Comparison of ENCODE assay signal across 23 cellular contexts in genomic region chr7:129874722-129875121, GRCh38.
A peak's percentile ranks its signal among the peaks of the same experiment; 100 is the strongest.
DNase-seq lines count a peak whose midpoint lies in the region; ATAC-seq and TF ChIP-seq lines count a peak whose summit lies in the region.
"Had no signal": no experiment of that assay in that cellular context is flagged by ENCODE, and none has a peak within 500 bp of the region (broad histone marks: within the 10 kb centered on the region; RNA-seq: fewer than 3 reads in every experiment).

No MANE protein-coding gene starts in this region.

- ATAC-seq in T-helper 17 cell (no peak), foreskin keratinocyte (no peak), gastrocnemius medialis (no peak), gastroesophageal sphincter (no peak)
- ATAC-seq in activated CD8-positive, alpha-beta T cell treated with anti-CD3 and anti-CD28 coated beads, Interleukin-2, amount 10 ng/mL, durations not matched to agents 7 days and 5 days: no peak
- ATAC-seq: CD8-positive, alpha-beta T cell; Right ventricle myocardium inferior had no signal

- 43 to 85% methylated on average over 2 to 4 of the region's 4 CpGs for WGBS in gastroesophageal sphincter (ENCODE audit: low coverage in 1 of 2), 2 donors

- H3K9me3 ChIP-seq in breast epithelium (no peaks in the 10 kb centered on the region), T-helper 17 cell (ENCODE audit: control insufficient read depth, low read length, poor library complexity, severe bottlenecking) (no peaks in the 10 kb centered on the region), gastrocnemius medialis (no peaks in the 10 kb centered on the region), gastroesophageal sphincter (no peaks in the 10 kb centered on the region)
- H3K9me3 ChIP-seq: SJSA1 had no signal

- no peaks in the 10 kb centered on the region for H3K36me3 ChIP-seq in breast epithelium
- H3K36me3 ChIP-seq in gastrocnemius medialis: peaks cover 0 to 5% of the 10 kb centered on the region in 2 donors
- H3K36me3 ChIP-seq in gastroesophageal sphincter: peaks cover 0 to 8% of the 10 kb centered on the region in 2 donors

- TF ChIP-seq CTCF in MCF 10A (IDR thresholded peaks at IDR 0.05; ENCODE audit: unreplicated experiment) (no peak), breast epithelium (IDR thresholded peaks at IDR 0.05) (no peak), foreskin keratinocyte (conservative IDR thresholded peaks at IDR 0.05) (no peak), gastrocnemius medialis (IDR thresholded peaks at IDR 0.05 in 4 of 5, conservative IDR thresholded peaks at IDR 0.05 in 1 of 5) (no peak), gastroesophageal sphincter (IDR thresholded peaks at IDR 0.05) (no peak)

- DNase-seq in MCF 10A (ENCODE audit: unreplicated experiment) (no peak), breast epithelium (ENCODE audit: low spot score in 2 of 2) (no peak), T-helper 17 cell (no peak), foreskin keratinocyte (no peak), gastrocnemius medialis (no peak), occipital lobe (lab: John Stamatoyannopoulos, UW) (no peak)
- DNase-seq in activated CD8-positive, alpha-beta T cell treated with anti-CD3 and anti-CD28 coated beads, Interleukin-2, amount 10 ng/mL, durations not matched to agents 7 days and 5 days: no peak
- DNase-seq: 8988T; AML-193; C1 segment of cervical spinal cord; Calu3; CD8-positive, alpha-beta T cell; DMS153; H9; NCI-H1694; NCI-H2081; NCI-H2171; NCI-H524 treated with DMSO at 0.1 percent for 48 hours; NCI-H82 had no signal

- no peak overlapping the region for H3K27ac ChIP-seq in breast epithelium
- H3K27ac ChIP-seq in foreskin keratinocyte: peak overlapping the region; percentile 59
- H3K27ac ChIP-seq in gastrocnemius medialis: peak overlapping the region; percentile 1 to 86 (median 78)
- peak overlapping the region in 2 of 4 donors; percentile 55 to 70 for H3K27ac ChIP-seq in gastroesophageal sphincter
- H3K27ac ChIP-seq: KMS-11 had no signal

- H3K27me3 Mint-ChIP-seq in MCF 10A (ENCODE audit: insufficient read depth, unreplicated experiment) (no peaks in the 10 kb centered on the region), T-helper 17 cell (no peaks in the 10 kb centered on the region)
- H3K27me3 Mint-ChIP-seq in activated CD8-positive, alpha-beta T cell treated with anti-CD3 and anti-CD28 coated beads, Interleukin-2, amount 10 ng/mL, durations not matched to agents 7 days and 5 days (ENCODE audit: low read depth): no peaks in the 10 kb centered on the region

- CTCF ChIA-PET in MCF 10A (lab: Yijun Ruan, JAX): interaction anchor here (0.8 to 2.2 kb wide), 3 partner anchors 20 to 77 kb away, joined by 3 to 9 read pairs (median 5); no protein-coding TSS in a partner anchor
- CTCF ChIA-PET in activated CD8-positive, alpha-beta T cell treated with anti-CD3 and anti-CD28 coated beads, Interleukin-2, amount 10 ng/mL, durations not matched to agents 7 days and 5 days (lab: Charles Lee): no interaction called here

- no peak for TF ChIP-seq EP300 in gastroesophageal sphincter (IDR thresholded peaks at IDR 0.05)

- H3K4me3 ChIP-seq in breast epithelium (no peak overlapping the region), gastrocnemius medialis (no peak overlapping the region), gastroesophageal sphincter (no peak overlapping the region)
- H3K4me3 ChIP-seq: SJSA1 had no signal

- peak overlapping the region; percentile 61 for H3K27ac Mint-ChIP-seq in MCF 10A (ENCODE audit: low read depth, unreplicated experiment)
- peak overlapping the region; percentile 87 for H3K27ac Mint-ChIP-seq in T-helper 17 cell
- no peak overlapping the region for H3K27ac Mint-ChIP-seq in activated CD8-positive, alpha-beta T cell treated with anti-CD3 and anti-CD28 coated beads, Interleukin-2, amount 10 ng/mL, durations not matched to agents 7 days and 5 days
- H3K27ac Mint-ChIP-seq: CD8-positive, alpha-beta T cell had no signal

- H3K4me1 Mint-ChIP-seq in MCF 10A (ENCODE audit: insufficient read depth, unreplicated experiment): peaks cover 41% of the 10 kb centered on the region
- peaks cover 46% of the 10 kb centered on the region for H3K4me1 Mint-ChIP-seq in T-helper 17 cell
- H3K4me1 Mint-ChIP-seq in activated CD8-positive, alpha-beta T cell treated with anti-CD3 and anti-CD28 coated beads, Interleukin-2, amount 10 ng/mL, durations not matched to agents 7 days and 5 days (ENCODE audit: low read depth): peaks cover 13% of the 10 kb centered on the region

- intact Hi-C loops in MCF 10A (cut with micrococcal nuclease): no loop called here
- intact Hi-C loops in breast epithelium (cut with DNase I; ENCODE audit: low total_unique reads): no loop called here
- intact Hi-C loops in gastrocnemius medialis (cut with DNase I; ENCODE audit: low total_unique reads): loop anchor here (5.0 kb wide), 1 partner anchor 43 kb away; no protein-coding TSS in a partner anchor

- H3K4me3 Mint-ChIP-seq in MCF 10A (ENCODE audit: unreplicated experiment): peak overlapping the region; percentile 0
- no peak overlapping the region for H3K4me3 Mint-ChIP-seq in T-helper 17 cell
- no peak overlapping the region for H3K4me3 Mint-ChIP-seq in activated CD8-positive, alpha-beta T cell treated with anti-CD3 and anti-CD28 coated beads, Interleukin-2, amount 10 ng/mL, durations not matched to agents 7 days and 5 days
- H3K4me3 Mint-ChIP-seq: CD8-positive, alpha-beta T cell; H9 had no signal

- in situ Hi-C loops in gastrocnemius medialis (cut with MboI; ENCODE audit: low sequenced_read_pairs in 4 of 4): no loop called here

- POLR2A ChIA-PET in MCF 10A (lab: Yijun Ruan, JAX): interaction anchor here (0.6 to 9.0 kb wide), 13 partner anchors 9 to 134 kb away, joined by 3 to 124 read pairs (median 19); partner anchors contain the start of gene UBE2H
- POLR2A ChIA-PET in activated CD8-positive, alpha-beta T cell treated with anti-CD3 and anti-CD28 coated beads, Interleukin-2, amount 10 ng/mL, durations not matched to agents 7 days and 5 days (lab: Charles Lee): no interaction called here

- BruUV-seq in MCF 10A (replicated peaks; lab: Mats Ljungman, UMichigan): no TSS peak

- peaks cover 80% of the 10 kb centered on the region for H3K36me3 Mint-ChIP-seq in MCF 10A (ENCODE audit: insufficient read depth, unreplicated experiment)
- peaks cover 10% of the 10 kb centered on the region for H3K36me3 Mint-ChIP-seq in T-helper 17 cell (ENCODE audit: low read depth)
- peaks cover 22% of the 10 kb centered on the region for H3K36me3 Mint-ChIP-seq in activated CD8-positive, alpha-beta T cell treated with anti-CD3 and anti-CD28 coated beads, Interleukin-2, amount 10 ng/mL, durations not matched to agents 7 days and 5 days (ENCODE audit: low read depth)

- no peaks in the 10 kb centered on the region for H3K9me3 Mint-ChIP-seq in MCF 10A (ENCODE audit: unreplicated experiment)
- H3K9me3 Mint-ChIP-seq in activated CD8-positive, alpha-beta T cell treated with anti-CD3 and anti-CD28 coated beads, Interleukin-2, amount 10 ng/mL, durations not matched to agents 7 days and 5 days (ENCODE audit: insufficient read depth): no peaks in the 10 kb centered on the region
- H3K9me3 Mint-ChIP-seq: CD8-positive, alpha-beta T cell; H9 had no signal

- H3K4me1 ChIP-seq in breast epithelium: peaks cover 0 to 11% of the 10 kb centered on the region in 2 donors
- H3K4me1 ChIP-seq in foreskin keratinocyte: peaks cover 28% of the 10 kb centered on the region
- H3K4me1 ChIP-seq in gastrocnemius medialis: peaks cover 55 to 64% of the 10 kb centered on the region in 2 donors
- peaks cover 25 to 52% (median 27%) of the 10 kb centered on the region in 3 donors for H3K4me1 ChIP-seq in gastroesophageal sphincter

- H3K27me3 ChIP-seq in breast epithelium: no peaks in the 10 kb centered on the region
- H3K27me3 ChIP-seq in foreskin keratinocyte: no peaks in the 10 kb centered on the region
- H3K27me3 ChIP-seq in gastrocnemius medialis: no peaks in the 10 kb centered on the region
- H3K27me3 ChIP-seq in gastroesophageal sphincter: no peaks in the 10 kb centered on the region
- H3K27me3 ChIP-seq: SJSA1 had no signal

- TF ChIP-seq POLR2A in breast epithelium (IDR thresholded peaks at IDR 0.05): no peak
- TF ChIP-seq POLR2A in gastrocnemius medialis (IDR thresholded peaks at IDR 0.05): no peak
- no peak for TF ChIP-seq POLR2A in gastroesophageal sphincter (IDR thresholded peaks at IDR 0.05)

Comparison
In these comparisons a context has a peak if more than half of its experiments do, and no peak if none do; other contexts are left out.
1. H3K27ac ChIP-seq: peak in foreskin keratinocyte (single experiment) and gastrocnemius medialis (4 of 4); none in breast epithelium (0 of 2).